ENCODE assay signal across 9 cellular contexts in genomic region chr9:137227057-137227852, GRCh38. TPM values are rescaled to one million over a fixed set of nuclear protein-coding genes. Genes with fewer than 3 reads are reported as not detected.
DNase-seq lines count a peak whose midpoint lies in the region; ATAC-seq and TF ChIP-seq lines count a peak whose summit lies in the region.
"Had no signal": no experiment of that assay in that cellular context is flagged by ENCODE, and none has a peak within 500 bp of the region (broad histone marks: within the 10 kb centered on the region; RNA-seq: fewer than 3 reads in every experiment).

RNF224 (plus strand) TSS chr9:137227502; CDS start chr9:137228336, 834 bp downstream.

- intact Hi-C loops in left ventricle myocardium inferior (cut with micrococcal nuclease) (loop anchor here (5.0 kb wide), 1 partner anchor 105 kb away; no protein-coding TSS in a partner anchor), sigmoid colon (cut with DNase I) (no loop called here)

- no peak within 1 kb of the TSS for H3K27ac Mint-ChIP-seq in activated naive CD8-positive, alpha-beta T cell treated with anti-CD3 and anti-CD28 coated beads, Interleukin-2, amount 50 U/mL, for 24 hours

- H3K36me3 Mint-ChIP-seq in activated naive CD8-positive, alpha-beta T cell treated with anti-CD3 and anti-CD28 coated beads, Interleukin-2, amount 50 U/mL, for 24 hours (ENCODE audit: low read depth): no peaks in the 10 kb centered on the region

- TF ChIP-seq POLR2A in sigmoid colon (IDR thresholded peaks at IDR 0.05): no peak

- H3K4me3 Mint-ChIP-seq in activated naive CD8-positive, alpha-beta T cell treated with anti-CD3 and anti-CD28 coated beads, Interleukin-2, amount 50 U/mL, for 24 hours: no peak within 1 kb of the TSS

- peak; percentile 92 for TF ChIP-seq CTCF in left ventricle myocardium inferior (IDR thresholded peaks at IDR 0.05; ENCODE audit: borderline replicate concordance)
- TF ChIP-seq CTCF in sigmoid colon (IDR thresholded peaks at IDR 0.05): peak; percentile 68 to 90 (median 86)

- H3K36me3 ChIP-seq in left ventricle myocardium inferior: no peaks in the 10 kb centered on the region
- H3K36me3 ChIP-seq in sigmoid colon: no peaks in the 10 kb centered on the region

- peaks cover 15% of the 10 kb centered on the region for H3K4me1 Mint-ChIP-seq in activated naive CD8-positive, alpha-beta T cell treated with anti-CD3 and anti-CD28 coated beads, Interleukin-2, amount 50 U/mL, for 24 hours

- no peak for TF ChIP-seq EP300 in sigmoid colon (IDR thresholded peaks at IDR 0.05)

- no peak within 1 kb of the TSS for H3K27ac ChIP-seq in left ventricle myocardium inferior (replicated peaks)
- no peak within 1 kb of the TSS for H3K27ac ChIP-seq in sigmoid colon

- H3K4me3 ChIP-seq in left ventricle myocardium inferior: no peak within 1 kb of the TSS
- no peak within 1 kb of the TSS for H3K4me3 ChIP-seq in sigmoid colon

- H3K9me3 ChIP-seq in left ventricle myocardium inferior (replicated peaks) (no peaks in the 10 kb centered on the region), sigmoid colon (no peaks in the 10 kb centered on the region)

- H3K27me3 ChIP-seq in left ventricle myocardium inferior (ENCODE audit: low read depth): peaks cover 44% of the 10 kb centered on the region
- H3K27me3 ChIP-seq in sigmoid colon: peaks cover 26 to 44% (median 43%) of the 10 kb centered on the region in 3 donors

- peak; percentile 59 for ATAC-seq in activated naive CD8-positive, alpha-beta T cell treated with anti-CD3 and anti-CD28 coated beads, Interleukin-2, amount 50 U/mL, for 24 hours
- ATAC-seq in HG02852 (IDR thresholded peaks at IDR 0.05; ENCODE audit: unreplicated experiment) (no peak), GM21381 (IDR thresholded peaks at IDR 0.05; ENCODE audit: unreplicated experiment) (no peak)

- WGBS in sigmoid colon, 2 donors: 8 to 38% methylated on average over 25 of the region's 25 CpGs

- H3K4me1 ChIP-seq in left ventricle myocardium inferior: peaks cover 23% of the 10 kb centered on the region
- peaks cover 0 to 22% (median 14%) of the 10 kb centered on the region in 4 donors for H3K4me1 ChIP-seq in sigmoid colon

- no peaks in the 10 kb centered on the region for H3K9me3 Mint-ChIP-seq in activated naive CD8-positive, alpha-beta T cell treated with anti-CD3 and anti-CD28 coated beads, Interleukin-2, amount 50 U/mL, for 24 hours

- DNase-seq in ELF-1 (ENCODE audit: low read depth, low spot score): peak; percentile 87
- DNase-seq in MV-4-11 (lab: John Stamatoyannopoulos, UW): peak; percentile 46
- peak; percentile 55 to 78 (median 75) for DNase-seq in T-helper 1 cell
- peak; percentile 87 for DNase-seq in activated naive CD8-positive, alpha-beta T cell treated with anti-CD3 and anti-CD28 coated beads, Interleukin-2, amount 50 U/mL, for 24 hours
- peak; percentile 71 for DNase-seq in left ventricle myocardium inferior
- peak; percentile 85 for DNase-seq in sigmoid colon

- H3K27me3 Mint-ChIP-seq in activated naive CD8-positive, alpha-beta T cell treated with anti-CD3 and anti-CD28 coated beads, Interleukin-2, amount 50 U/mL, for 24 hours: peaks cover 2% of the 10 kb centered on the region

RNA-seq across cellular contexts. Expression of gene RNF224, which starts in this region (rescaled TPM):
- total RNA-seq in left ventricle myocardium inferior (not detected), sigmoid colon (not detected)
- polyA plus RNA-seq in sigmoid colon: under 1 TPM in 1 of 3 donors, not detected in 2; 0.04 TPM
- total RNA-seq: glomerular endothelial cell had no signal

Comparison
In these comparisons a context has a peak if more than half of its experiments do, and no peak if none do; other contexts are left out.
1. Peak in DNase-seq in left ventricle myocardium inferior; RNA of the gene not detected or under 1 TPM.
2. Peak in DNase-seq in sigmoid colon; RNA of the gene not detected or under 1 TPM.